ENCODE assay signal across 1 cellular context in genomic region chr4:26583865-26584652, GRCh38.
TF ChIP-seq lines count a peak whose summit lies in the region.

TSS of gene TBC1D19 (plus strand) at chr4:26584084. CDS start at chr4:26584194, 110 bp downstream.

TF ChIP-seq in HepG2, 621 proteins besides CTCF, POLR2A, EP300 and RAD21 (continued from another document and continues in another):
- TF ChIP-seq ZBTB26 (CRISPR knock-in tag; IDR thresholded peaks at IDR 0.05; ENCODE audit: borderline replicate concordance) (peak; percentile 83; the same call in 1 of the 2 replicates), TRIM22 (IDR thresholded peaks at IDR 0.05) (no peak), SNAPC4 (CRISPR knock-in tag; IDR thresholded peaks at IDR 0.05) (no peak), ZNF770 (CRISPR knock-in tag; IDR thresholded peaks at IDR 0.05) (peak; percentile 53; the same call in 1 of the 2 replicates), ZNF275 (CRISPR knock-in tag; IDR thresholded peaks at IDR 0.05; ENCODE audit: borderline replicate concordance) (0 out of 2 replicates have a peak, but pooled peaks have one; percentile 55), GZF1 (CRISPR knock-in tag; IDR thresholded peaks at IDR 0.05) (peak; percentile 86), DMTF1 (CRISPR knock-in tag; IDR thresholded peaks at IDR 0.05) (no peak), CHCHD3 (CRISPR knock-in tag; IDR thresholded peaks at IDR 0.05) (0 out of 2 replicates have a peak, but pooled peaks have one; percentile 36), CSRNP2 (CRISPR knock-in tag; conservative IDR thresholded peaks at IDR 0.05; ENCODE audit: low read depth) (no peak), ZBTB1 (CRISPR knock-in tag; IDR thresholded peaks at IDR 0.05; ENCODE audit: borderline replicate concordance) (no peak), SNAPC5 (CRISPR knock-in tag; IDR thresholded peaks at IDR 0.05; ENCODE audit: borderline replicate concordance) (no peak), ZBTB34 (CRISPR knock-in tag; IDR thresholded peaks at IDR 0.05) (peak; percentile 25; the same call in 1 of the 2 replicates), NFAT5 (CRISPR knock-in tag; IDR thresholded peaks at IDR 0.05) (no peak), ZNF841 (CRISPR knock-in tag; IDR thresholded peaks at IDR 0.05; ENCODE audit: borderline replicate concordance) (no peak), CCAR2 (optimal IDR thresholded peaks at IDR 0.05; ENCODE audit: low read depth, low read length) (no peak), ZNF574 (CRISPR knock-in tag; IDR thresholded peaks at IDR 0.05) (peak; percentile 97), TEF (CRISPR knock-in tag; IDR thresholded peaks at IDR 0.05) (no peak)
